In the genomic region with DNA sequence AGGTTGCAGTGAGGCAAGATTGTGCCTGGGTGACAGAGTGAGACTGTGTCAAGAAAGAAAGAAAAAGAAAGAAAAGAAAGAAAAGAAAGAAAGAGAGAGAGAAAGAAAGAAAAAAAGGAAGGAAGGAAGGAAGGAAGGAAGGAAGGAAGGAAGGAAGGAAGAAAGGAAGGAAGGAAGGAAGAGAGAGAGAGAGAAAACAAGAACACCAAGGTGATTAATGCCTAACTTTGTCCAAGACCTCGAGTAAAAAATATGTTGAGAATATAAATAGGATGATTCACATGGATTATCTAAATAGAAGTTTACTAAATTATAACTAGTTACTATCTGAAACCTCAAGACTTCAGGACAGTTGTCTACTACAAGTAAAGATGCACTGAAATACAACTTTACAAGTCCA, we compare ENCODE assay signal across 16 cellular contexts. TPM values are rescaled to one million over a fixed set of nuclear protein-coding genes. Genes with fewer than 3 reads are reported as not detected.
A peak's percentile ranks its signal among the peaks of the same experiment; 100 is the strongest.
DNase-seq lines count a peak whose midpoint lies in the region; ATAC-seq, FAIRE-seq and TF ChIP-seq lines count a peak whose summit lies in the region.
"Had no signal": no experiment of that assay in that cellular context is flagged by ENCODE, and none has a peak within 500 bp of the region (broad histone marks: within the 10 kb centered on the region; RNA-seq: fewer than 3 reads in every experiment).

No MANE protein-coding gene starts in this region.

- H3K27me3 Mint-ChIP-seq in activated naive CD8-positive, alpha-beta T cell: no peaks in the 10 kb centered on the region
- no peaks in the 10 kb centered on the region for H3K27me3 Mint-ChIP-seq in activated naive CD8-positive, alpha-beta T cell treated with anti-CD3 and anti-CD28 coated beads, Interleukin-2, amount 50 U/mL, for 24 hours
- no peaks in the 10 kb centered on the region for H3K27me3 Mint-ChIP-seq in central memory CD8-positive, alpha-beta T cell
- H3K27me3 Mint-ChIP-seq: CD4-positive, alpha-beta memory T cell had no signal

- H3K4me1 ChIP-seq in HCT116 (ENCODE audit: control insufficient read depth in 1 of 2, insufficient read depth in 2 of 2, low read length in 2 of 2): peaks cover 0 to 5% of the 10 kb centered on the region in 2 experiments; a peak in 2 of 4 replicates

- FAIRE-seq in H54 (lab: Jason Lieb, UNC): no peak

- H3K27ac Mint-ChIP-seq in activated naive CD8-positive, alpha-beta T cell: peak overlapping the region; percentile 58
- H3K27ac Mint-ChIP-seq in activated naive CD8-positive, alpha-beta T cell treated with anti-CD3 and anti-CD28 coated beads, Interleukin-2, amount 50 U/mL, for 24 hours: no peak overlapping the region
- peak overlapping the region; percentile 75 for H3K27ac Mint-ChIP-seq in central memory CD8-positive, alpha-beta T cell (ENCODE audit: low read depth)

- no peak overlapping the region for H3K9ac ChIP-seq in HCT116 (ENCODE audit: low read length)
- H3K9ac ChIP-seq: GM23248 had no signal

- no peak overlapping the region for H3K4me3 ChIP-seq in HCT116 (replicated peaks in 1 of 2; ENCODE audit: low read depth in 1 of 2, low read length in 2 of 2)
- H3K4me3 ChIP-seq: GM23248 had no signal

- ATAC-seq in activated naive CD8-positive, alpha-beta T cell treated with anti-CD3 and anti-CD28 coated beads, Interleukin-2, amount 50 U/mL, for 24 hours: no peak
- ATAC-seq in HCT116: no peak
- ATAC-seq in central memory CD8-positive, alpha-beta T cell (replicated peaks; ENCODE audit: extremely low read depth, poor library complexity, severe bottlenecking): no peak
- no peak for ATAC-seq in HG03097 (IDR thresholded peaks at IDR 0.05; ENCODE audit: low FRiP score, unreplicated experiment)

- TF ChIP-seq RAD21 in HCT116 (IDR thresholded peaks at IDR 0.05; ENCODE audit: low read depth): no peak

- intact Hi-C loops in HCT116 (cut with micrococcal nuclease): no loop called here

- DNase-seq in activated naive CD8-positive, alpha-beta T cell treated with anti-CD3 and anti-CD28 coated beads, Interleukin-2, amount 50 U/mL, for 24 hours: no peak
- DNase-seq in HCT116 (ENCODE audit: low read depth, low spot score) (no peak), mesenteric fat pad (ENCODE audit: low spot score) (no peak), H54 (ENCODE audit: insufficient read length, low spot score) (no peak)
- DNase-seq in central memory CD8-positive, alpha-beta T cell (ENCODE audit: low spot score in 2 of 2): no peak
- DNase-seq: CD4-positive, alpha-beta memory T cell; DMS79 treated with DMSO at 0.1 percent for 48 hours; GM23248; KG1; NCI-H1048; NCI-H1436 treated with DMSO at 0.1 percent for 48 hours; NCI-H2029 treated with DMSO at 0.1 percent for 48 hours; NCI-H748 treated with DMSO at 0.1 percent for 48 hours had no signal

- H3K9me2 ChIP-seq in HCT116 (ENCODE audit: insufficient read depth): no peaks in the 10 kb centered on the region

- no peak overlapping the region for H3K27ac ChIP-seq in HCT116 (ENCODE audit: low read depth, low read length)
- H3K27ac ChIP-seq: GM23248, RWPE1 had no signal

- no peak overlapping the region for H3K4me3 Mint-ChIP-seq in activated naive CD8-positive, alpha-beta T cell
- no peak overlapping the region for H3K4me3 Mint-ChIP-seq in activated naive CD8-positive, alpha-beta T cell treated with anti-CD3 and anti-CD28 coated beads, Interleukin-2, amount 50 U/mL, for 24 hours
- no peak overlapping the region for H3K4me3 Mint-ChIP-seq in central memory CD8-positive, alpha-beta T cell

- no peaks in the 10 kb centered on the region for H4K20me1 ChIP-seq in HCT116 (ENCODE audit: insufficient read depth)

- H3K27me3 ChIP-seq in HCT116 (ENCODE audit: insufficient read depth, low read length): no peaks in the 10 kb centered on the region

- H3K36me3 ChIP-seq in HCT116 (ENCODE audit: control insufficient read depth in 1 of 2, insufficient read depth in 2 of 2, low read length in 2 of 2): no peaks in the 10 kb centered on the region

- H3K4me1 Mint-ChIP-seq in activated naive CD8-positive, alpha-beta T cell (ENCODE audit: low read depth): peaks cover 34% of the 10 kb centered on the region
- H3K4me1 Mint-ChIP-seq in activated naive CD8-positive, alpha-beta T cell treated with anti-CD3 and anti-CD28 coated beads, Interleukin-2, amount 50 U/mL, for 24 hours: peaks cover 22% of the 10 kb centered on the region
- peaks cover 17% of the 10 kb centered on the region for H3K4me1 Mint-ChIP-seq in central memory CD8-positive, alpha-beta T cell

- TF ChIP-seq CTCF in HCT116 (IDR thresholded peaks at IDR 0.05 in 2 of 3, conservative IDR thresholded peaks at IDR 0.05 in 1 of 3; ENCODE audit: borderline replicate concordance in 1 of 3, insufficient read depth in 1 of 3, low read depth in 2 of 3, low read length in 2 of 3): no peak

- H3K9me3 Mint-ChIP-seq in activated naive CD8-positive, alpha-beta T cell (ENCODE audit: low read depth): no peaks in the 10 kb centered on the region
- no peaks in the 10 kb centered on the region for H3K9me3 Mint-ChIP-seq in activated naive CD8-positive, alpha-beta T cell treated with anti-CD3 and anti-CD28 coated beads, Interleukin-2, amount 50 U/mL, for 24 hours
- no peaks in the 10 kb centered on the region for H3K9me3 Mint-ChIP-seq in central memory CD8-positive, alpha-beta T cell
- H3K9me3 Mint-ChIP-seq: CD4-positive, alpha-beta memory T cell had no signal

- H3K4me2 ChIP-seq in HCT116 (ENCODE audit: low read length): 0 out of 2 replicates have a peak overlapping the region, but pooled peaks have one; percentile 8

- H3K79me2 ChIP-seq in HCT116 (ENCODE audit: insufficient read depth, low read length): no peaks in the 10 kb centered on the region

- TF ChIP-seq POLR2A in HCT116 (IDR thresholded peaks at IDR 0.05; ENCODE audit: borderline replicate concordance, extremely low read depth, insufficient read depth, insufficient read length) (no peak), H54 (IDR thresholded peaks at IDR 0.05; ENCODE audit: low read depth, low read length) (no peak)

- no peaks in the 10 kb centered on the region for H3K9me3 ChIP-seq in HCT116 (ENCODE audit: control insufficient read depth in 1 of 2, insufficient read depth in 1 of 2, low read depth in 1 of 2, low read length in 2 of 2)

- H2AFZ ChIP-seq in HCT116 (ENCODE audit: low read depth, low read length, poor library complexity, severe bottlenecking): no peak overlapping the region
- H2AFZ ChIP-seq: GM23248 had no signal

- H3K36me3 Mint-ChIP-seq in activated naive CD8-positive, alpha-beta T cell: peaks cover 15% of the 10 kb centered on the region
- H3K36me3 Mint-ChIP-seq in activated naive CD8-positive, alpha-beta T cell treated with anti-CD3 and anti-CD28 coated beads, Interleukin-2, amount 50 U/mL, for 24 hours (ENCODE audit: low read depth): peaks cover 3% of the 10 kb centered on the region
- peaks cover 14% of the 10 kb centered on the region for H3K36me3 Mint-ChIP-seq in central memory CD8-positive, alpha-beta T cell (ENCODE audit: insufficient read depth)

- BruUV-seq in HCT116 (replicated peaks; lab: Mats Ljungman, UMichigan): no TSS peak

- RAD21 ChIA-PET in HCT116 (lab: Charles Lee; ENCODE audit: low non-redundant PET in 1 of 2, low total read pairs in 2 of 2, uncharacterized antibody in 2 of 2, unreplicated experiment in 2 of 2): no interaction called here

- CTCF ChIA-PET in HCT116 (lab: Charles Lee): interaction anchor here (0.9 kb wide), 1 partner anchor 40 kb away, joined by 3 read pairs; no protein-coding TSS in a partner anchor

- POLR2A ChIA-PET in HCT116 (lab: Charles Lee): no interaction called here

TF ChIP-seq in HCT116, 20 proteins besides CTCF, POLR2A, EP300 and RAD21:
- TF ChIP-seq SP1 (IDR thresholded peaks at IDR 0.05; ENCODE audit: low read depth): no peak
- no peak for TF ChIP-seq YY1 (IDR thresholded peaks at IDR 0.05; ENCODE audit: extremely low read depth, insufficient replicate concordance, low read depth, low read length)

RNA-seq across cellular contexts. Expression of gene PECR, which starts 7.2 kb away (rescaled TPM):
- total RNA-seq in HCT116 (2021; ENCODE audit: unreplicated experiment) (16.3 TPM), mesenteric fat pad (32.4 TPM)
- 9.1 and 9.2 TPM in 2 replicates for polyA plus RNA-seq in HCT116 (2012)

RNA-seq across cellular contexts. Expression of gene TMEM169, which starts 7.3 kb away (rescaled TPM):
- 0.42 TPM for total RNA-seq in HCT116 (2021; ENCODE audit: unreplicated experiment)
- 0.20 TPM in 2 replicates for polyA plus RNA-seq in HCT116 (2012)
- 0.45 TPM for total RNA-seq in mesenteric fat pad

RNA-seq across cellular contexts. Expression of gene XRCC5, which starts 34.8 kb away (rescaled TPM):
- total RNA-seq in HCT116 (2021; ENCODE audit: unreplicated experiment) (424 TPM), mesenteric fat pad (213 TPM)
- polyA plus RNA-seq in HCT116 (2012): 265 and 266 TPM in 2 replicates
